Comparison of ENCODE assay signal across 9 cellular contexts in the genomic region with DNA sequence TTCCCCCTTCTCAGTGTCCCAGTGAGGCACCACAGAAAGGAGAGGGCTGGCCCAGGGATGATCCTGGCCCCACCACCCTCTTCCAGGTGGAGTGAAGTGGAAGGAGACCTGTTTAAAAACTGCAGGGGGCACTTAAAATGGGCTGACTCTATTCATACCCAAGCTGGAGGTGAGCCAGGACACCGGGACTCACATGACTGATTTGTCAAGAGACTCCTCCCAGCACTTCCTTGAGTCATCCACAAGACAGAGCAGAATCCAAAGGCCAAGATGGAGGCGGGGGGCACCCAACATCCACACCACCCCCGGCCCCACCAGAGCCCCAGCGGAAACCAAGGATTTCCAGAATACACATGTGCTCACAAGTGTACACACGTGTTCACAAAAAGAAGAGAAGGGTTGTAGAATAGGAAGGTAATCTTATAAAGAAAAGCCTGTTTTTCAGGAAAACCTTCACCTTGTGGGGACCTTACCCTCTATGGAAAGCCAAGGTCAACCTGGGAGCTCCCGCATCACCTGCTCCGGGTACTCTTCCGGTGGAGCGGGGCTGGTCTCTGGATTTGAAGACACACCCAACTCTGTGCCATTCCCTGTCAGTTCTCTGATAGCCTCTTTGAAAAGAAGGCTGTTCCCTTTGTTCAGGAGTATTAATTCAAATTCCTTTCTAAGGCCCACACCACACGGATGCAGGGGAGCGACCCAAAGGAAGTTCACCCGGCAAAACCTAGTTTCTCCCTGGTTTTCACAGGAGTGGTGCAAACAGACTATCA. TPM values are rescaled to one million over a fixed set of nuclear protein-coding genes. Genes with fewer than 3 reads are reported as not detected.
A peak's percentile ranks its signal among the peaks of the same experiment; 100 is the strongest.
DNase-seq lines count a peak whose midpoint lies in the region; ATAC-seq and TF ChIP-seq lines count a peak whose summit lies in the region.
"Had no signal": no experiment of that assay in that cellular context is flagged by ENCODE, and none has a peak within 500 bp of the region (broad histone marks: within the 10 kb centered on the region; RNA-seq: fewer than 3 reads in every experiment).

No MANE protein-coding gene starts in this region.

- no peaks in the 10 kb centered on the region for H3K9me3 ChIP-seq in iPS-20b (ENCODE audit: insufficient read depth, low read depth, low read length)
- no peaks in the 10 kb centered on the region for H3K9me3 ChIP-seq in thyroid gland

- CTCF ChIA-PET in activated CD4-positive, alpha-beta memory T cell treated with anti-CD3 and anti-CD28 coated beads for 36 hours (lab: Charles Lee) = no interaction called here
- CTCF ChIA-PET in GM10248 (lab: Yijun Ruan, JAX) = no interaction called here

- H3K27me3 ChIP-seq in iPS-20b (ENCODE audit: insufficient read depth, low read length) (no peaks in the 10 kb centered on the region), thyroid gland (no peaks in the 10 kb centered on the region)

- DNase-seq in NCI-H1417 (lab: John Stamatoyannopoulos, UW) = peak; percentile 51 to 90 (median 81)
- DNase-seq in NCI-H1417 treated with DMSO at 0.1 percent for 48 hours (lab: John Stamatoyannopoulos, UW) = no peak
- peak; percentile 96 to 97 for DNase-seq in thyroid gland
- DNase-seq in activated CD4-positive, alpha-beta memory T cell treated with anti-CD3 and anti-CD28 coated beads for 36 hours = no peak
- no peak for DNase-seq in GM10248 (ENCODE audit: extremely low spot score)

- ATAC-seq in GM21360 (IDR thresholded peaks at IDR 0.05; ENCODE audit: unreplicated experiment) = no peak

- no peak overlapping the region for H3K27ac Mint-ChIP-seq in activated CD4-positive, alpha-beta memory T cell treated with anti-CD3 and anti-CD28 coated beads for 36 hours

- H3K4me3 ChIP-seq in iPS-20b (ENCODE audit: low read length) = peak overlapping the region; percentile 17; the same call in 1 of the 2 replicates
- no peak overlapping the region for H3K4me3 ChIP-seq in thyroid gland (replicated peaks in 1 of 3)
- H3K4me3 ChIP-seq: SK-N-MC had no signal

- H3K4me1 Mint-ChIP-seq in activated CD4-positive, alpha-beta memory T cell treated with anti-CD3 and anti-CD28 coated beads for 36 hours (ENCODE audit: low read depth) = no peaks in the 10 kb centered on the region

- H3K36me3 ChIP-seq in iPS-20b (ENCODE audit: insufficient read depth, low read depth, low read length) (peaks cover 56% of the 10 kb centered on the region), thyroid gland (no peaks in the 10 kb centered on the region)

- H3K27me3 Mint-ChIP-seq in activated CD4-positive, alpha-beta memory T cell treated with anti-CD3 and anti-CD28 coated beads for 36 hours = peaks cover 57% of the 10 kb centered on the region

- no peak overlapping the region for H3K4me3 Mint-ChIP-seq in activated CD4-positive, alpha-beta memory T cell treated with anti-CD3 and anti-CD28 coated beads for 36 hours

- intact Hi-C loops in thyroid gland (cut with DNase I) = loop anchor here (10.0 kb wide), 1 partner anchor 65 kb away; no protein-coding TSS in a partner anchor
- intact Hi-C loops in activated CD4-positive, alpha-beta memory T cell treated with anti-CD3 and anti-CD28 coated beads for 36 hours (cut with micrococcal nuclease) = no loop called here

- peaks cover 62% of the 10 kb centered on the region for H3K4me1 ChIP-seq in iPS-20b (ENCODE audit: insufficient read depth, low read length)
- peaks cover 91 to 100% of the 10 kb centered on the region in 2 donors for H3K4me1 ChIP-seq in thyroid gland

- POLR2A ChIA-PET in activated CD4-positive, alpha-beta memory T cell treated with anti-CD3 and anti-CD28 coated beads for 36 hours (lab: Charles Lee) = no interaction called here
- POLR2A ChIA-PET in GM10248 (lab: Yijun Ruan, JAX) = no interaction called here

- H3K27ac ChIP-seq in VCaP (peak overlapping the region; percentile 54), iPS-20b (ENCODE audit: low read length) (peak overlapping the region; percentile 51), thyroid gland (peak overlapping the region; percentile 78 to 84 (median 82))
- H3K27ac ChIP-seq: SK-N-MC had no signal

- TF ChIP-seq CTCF in VCaP (conservative IDR thresholded peaks at IDR 0.05) (no peak), thyroid gland (IDR thresholded peaks at IDR 0.05) (no peak), GM10248 (IDR thresholded peaks at IDR 0.05; ENCODE audit: control extremely low read depth, extremely low read depth, low read depth, missing control alignments) (no peak)

- TF ChIP-seq POLR2A in thyroid gland (IDR thresholded peaks at IDR 0.05) = no peak

- peak overlapping the region; percentile 54; the same call in 1 of the 2 replicates for H3K9ac ChIP-seq in iPS-20b (ENCODE audit: low read depth, low read length)

- H3K36me3 Mint-ChIP-seq in activated CD4-positive, alpha-beta memory T cell treated with anti-CD3 and anti-CD28 coated beads for 36 hours = no peaks in the 10 kb centered on the region

- no peaks in the 10 kb centered on the region for H3K9me3 Mint-ChIP-seq in activated CD4-positive, alpha-beta memory T cell treated with anti-CD3 and anti-CD28 coated beads for 36 hours

- WGBS in thyroid gland, 2 donors = 43 to 51% methylated on average over 12 of the region's 12 CpGs

RNA-seq across cellular contexts. Expression of a gene that starts 10.9 kb away (rescaled TPM):
- total RNA-seq in thyroid gland = 100 to 1,000 TPM in 3 of 4 donors, 10 to 100 TPM in 1; 92.4 to 136 (median 125) TPM
- under 1 TPM; 0.27 to 0.29 TPM for total RNA-seq in activated CD4-positive, alpha-beta memory T cell treated with anti-CD3 and anti-CD28 coated beads for 36 hours

Comparison
In these comparisons a context has a peak if more than half of its experiments do, and no peak if none do; other contexts are left out.
1. DNase-seq: peak in NCI-H1417 (3 of 3) and thyroid gland (2 of 2); none in NCI-H1417 treated with DMSO at 0.1 percent for 48 hours (single experiment), activated CD4-positive, alpha-beta memory T cell treated with anti-CD3 and anti-CD28 coated beads for 36 hours (single experiment) and GM10248 (single experiment).
2. RNA of a gene that starts 10.9 kb away (total RNA-seq): 92.4 to 136 TPM in thyroid gland; 0.27 to 0.29 TPM in activated CD4-positive, alpha-beta memory T cell treated with anti-CD3 and anti-CD28 coated beads for 36 hours; every median in the first group is over 10 times any median in the second.
3. Peak in every context shown above with its lines, with median percentiles within 50 percentile points of each other: H3K27ac ChIP-seq.